Comparison of ENCODE assay signal across 13 cellular contexts in genomic region chrX:19728915-19729314, GRCh38.
DNase-seq lines count a peak whose midpoint lies in the region; ATAC-seq and TF ChIP-seq lines count a peak whose summit lies in the region.
"Had no signal": no experiment of that assay in that cellular context is flagged by ENCODE, and none has a peak within 500 bp of the region (broad histone marks: within the 10 kb centered on the region; RNA-seq: fewer than 3 reads in every experiment).

No MANE protein-coding gene starts in this region.

- ATAC-seq in GM19463 (IDR thresholded peaks at IDR 0.05; ENCODE audit: unreplicated experiment) = peak; percentile 69
- peak; percentile 48 for ATAC-seq in HG03571 (IDR thresholded peaks at IDR 0.05; ENCODE audit: unreplicated experiment)
- ATAC-seq in effector memory CD8-positive, alpha-beta T cell (replicated peaks) = peak; percentile 51
- no peak for ATAC-seq in GM21528 (IDR thresholded peaks at IDR 0.05; ENCODE audit: low FRiP score, unreplicated experiment)
- ATAC-seq in GM23338 = no peak

- POLR2A ChIA-PET in CD8-positive, alpha-beta memory T cell (lab: Charles Lee) = interaction anchor here (0.7 kb wide), 1 partner anchor 43 kb away, joined by 3 read pairs; no protein-coding TSS in a partner anchor

- CTCF ChIA-PET in CD8-positive, alpha-beta memory T cell (lab: Charles Lee) = no interaction called here

- no peaks in the 10 kb centered on the region for H3K36me3 ChIP-seq in CD8-positive, alpha-beta memory T cell (ENCODE audit: insufficient read depth, low read length)
- H3K36me3 ChIP-seq in GM23338 (ENCODE audit: insufficient read depth) = no peaks in the 10 kb centered on the region
- H3K36me3 ChIP-seq: adrenal gland had no signal

- H3K9me2 ChIP-seq in GM23338 (ENCODE audit: insufficient read depth) = no peaks in the 10 kb centered on the region

- peaks cover 48% of the 10 kb centered on the region for H3K4me1 ChIP-seq in CD8-positive, alpha-beta memory T cell (ENCODE audit: insufficient read depth, low read length)
- no peaks in the 10 kb centered on the region for H3K4me1 ChIP-seq in GM23338 (ENCODE audit: insufficient read depth)
- H3K4me1 ChIP-seq: adrenal gland had no signal

- no peaks in the 10 kb centered on the region for H3F3A ChIP-seq in GM23338 (replicated peaks; ENCODE audit: low read depth)

- H3K4me3 ChIP-seq in CD8-positive, alpha-beta memory T cell (ENCODE audit: low read length) = no peak overlapping the region
- H3K4me3 ChIP-seq in GM23338 = no peak overlapping the region
- H3K4me3 ChIP-seq: adrenal gland had no signal

- no peak overlapping the region for H2AFZ ChIP-seq in GM23338

- no peaks in the 10 kb centered on the region for H4K20me1 ChIP-seq in GM23338 (replicated peaks; ENCODE audit: insufficient read depth)

- H3K27ac ChIP-seq in CD8-positive, alpha-beta memory T cell (ENCODE audit: low read depth, low read length) = no peak overlapping the region
- no peak overlapping the region for H3K27ac ChIP-seq in GM23338 (ENCODE audit: low read depth)
- H3K27ac ChIP-seq: adrenal gland had no signal

- no peaks in the 10 kb centered on the region for H3K9me3 Mint-ChIP-seq in CD8-positive, alpha-beta memory T cell
- no peaks in the 10 kb centered on the region for H3K9me3 Mint-ChIP-seq in effector memory CD8-positive, alpha-beta T cell
- H3K9me3 Mint-ChIP-seq in osteocyte (ENCODE audit: unreplicated experiment) (no peaks in the 10 kb centered on the region), GM23338 (no peaks in the 10 kb centered on the region)

- H3K4me3 Mint-ChIP-seq in CD8-positive, alpha-beta memory T cell = peak overlapping the region in 5 of 7 donors; percentile 10 to 59 (median 18)
- H3K4me3 Mint-ChIP-seq in effector memory CD8-positive, alpha-beta T cell = peak overlapping the region; percentile 36 to 53
- H3K4me3 Mint-ChIP-seq in osteocyte (ENCODE audit: unreplicated experiment) (no peak overlapping the region), GM23338 (no peak overlapping the region)

- H3K27me3 ChIP-seq in CD8-positive, alpha-beta memory T cell (ENCODE audit: insufficient read depth, low read length, poor library complexity, severe bottlenecking) = no peaks in the 10 kb centered on the region
- H3K27me3 ChIP-seq in GM23338 (ENCODE audit: insufficient read depth) = no peaks in the 10 kb centered on the region
- H3K27me3 ChIP-seq: adrenal gland had no signal

- H3K4me2 ChIP-seq in GM23338 = no peak overlapping the region

- H3K27me3 Mint-ChIP-seq in CD8-positive, alpha-beta memory T cell = no peaks in the 10 kb centered on the region
- no peaks in the 10 kb centered on the region for H3K27me3 Mint-ChIP-seq in effector memory CD8-positive, alpha-beta T cell
- H3K27me3 Mint-ChIP-seq in osteocyte (ENCODE audit: unreplicated experiment) (no peaks in the 10 kb centered on the region), GM23338 (ENCODE audit: insufficient read depth, low read depth, poor library complexity) (peaks cover 3% of the 10 kb centered on the region)

- DNase-seq in CD8-positive, alpha-beta memory T cell = no peak
- DNase-seq in effector memory CD8-positive, alpha-beta T cell = no peak
- DNase-seq in osteocyte (ENCODE audit: extremely low spot score, unreplicated experiment) (no peak), GM23338 (ENCODE audit: low spot score) (no peak), DMS53 treated with DMSO at 0.1 percent for 48 hours (lab: John Stamatoyannopoulos, UW; ENCODE audit: unreplicated experiment) (no peak)
- DNase-seq: adrenal gland; NCI-H345; RPMI8226; stimulated activated CD4-positive, alpha-beta T cell treated with anti-CD3 and anti-CD28 coated beads, Interleukin-4, amount 100 ng/mL, for 1 hour; stimulated activated naive CD4-positive, alpha-beta T cell treated with Interleukin-2 at 50 U/mL for 16 hours had no signal

- peaks cover 0 to 12% (median 0%) of the 10 kb centered on the region in 3 donors for H3K36me3 Mint-ChIP-seq in CD8-positive, alpha-beta memory T cell
- H3K36me3 Mint-ChIP-seq in effector memory CD8-positive, alpha-beta T cell (ENCODE audit: insufficient read depth) = peaks cover 8% of the 10 kb centered on the region
- H3K36me3 Mint-ChIP-seq in osteocyte (ENCODE audit: unreplicated experiment) (no peaks in the 10 kb centered on the region), GM23338 (ENCODE audit: low read depth) (no peaks in the 10 kb centered on the region)

- H3K79me2 ChIP-seq in GM23338 (replicated peaks; ENCODE audit: insufficient read depth) = no peaks in the 10 kb centered on the region

- no peaks in the 10 kb centered on the region for H3K9me3 ChIP-seq in CD8-positive, alpha-beta memory T cell (ENCODE audit: low read length)
- H3K9me3 ChIP-seq: adrenal gland had no signal

- peaks cover 62 to 86% (median 86%) of the 10 kb centered on the region in 3 donors for H3K4me1 Mint-ChIP-seq in CD8-positive, alpha-beta memory T cell
- peaks cover 39 to 61% of the 10 kb centered on the region in 2 donors for H3K4me1 Mint-ChIP-seq in effector memory CD8-positive, alpha-beta T cell (ENCODE audit: low read depth in 2 of 2)
- H3K4me1 Mint-ChIP-seq in osteocyte (ENCODE audit: unreplicated experiment) (peaks cover 3% of the 10 kb centered on the region), GM23338 (peaks cover 1% of the 10 kb centered on the region; the same call in 2 of the 3 replicates)

- H3K27ac Mint-ChIP-seq in CD8-positive, alpha-beta memory T cell = peak overlapping the region in 7 of 8 donors; percentile 48 to 75 (median 65)
- peak overlapping the region; percentile 84 to 85 for H3K27ac Mint-ChIP-seq in effector memory CD8-positive, alpha-beta T cell
- H3K27ac Mint-ChIP-seq in osteocyte (ENCODE audit: unreplicated experiment) = no peak overlapping the region
- H3K27ac Mint-ChIP-seq in GM23338 = no peak overlapping the region

- TF ChIP-seq CTCF in osteocyte (IDR thresholded peaks at IDR 0.05) = no peak
- TF ChIP-seq CTCF in GM23338 (conservative IDR thresholded peaks at IDR 0.05; ENCODE audit: low read depth in 2 of 2) = no peak

TF ChIP-seq in GM23338, 12 proteins besides CTCF, POLR2A, EP300 and RAD21 (continues in another document):
- no peak for TF ChIP-seq ZNF462 (CRISPR knock-in tag; IDR thresholded peaks at IDR 0.05)
- no peak for TF ChIP-seq EZH2 (IDR thresholded peaks at IDR 0.05; ENCODE audit: low read depth, unreplicated experiment)
- TF ChIP-seq JUNB (IDR thresholded peaks at IDR 0.05; ENCODE audit: unreplicated experiment) = no peak
- TF ChIP-seq CREB1 (CRISPR knock-in tag; IDR thresholded peaks at IDR 0.05; ENCODE audit: low read depth) = no peak
- TF ChIP-seq POLR2AphosphoS5 (IDR thresholded peaks at IDR 0.05; ENCODE audit: low read depth) = no peak

Comparison
In these comparisons a context has a peak if more than half of its experiments do, and no peak if none do; other contexts are left out.
1. H3K27ac Mint-ChIP-seq: peak in CD8-positive, alpha-beta memory T cell (7 of 8) and effector memory CD8-positive, alpha-beta T cell (2 of 2); none in osteocyte (single experiment) and GM23338 (single experiment).
2. H3K4me3 Mint-ChIP-seq: peak in CD8-positive, alpha-beta memory T cell (5 of 7) and effector memory CD8-positive, alpha-beta T cell (2 of 2); none in osteocyte (single experiment) and GM23338 (single experiment).
3. ATAC-seq: peak in GM19463 (single experiment), HG03571 (single experiment) and effector memory CD8-positive, alpha-beta T cell (single experiment); none in GM21528 (single experiment) and GM23338 (single experiment).